In the genomic region with DNA sequence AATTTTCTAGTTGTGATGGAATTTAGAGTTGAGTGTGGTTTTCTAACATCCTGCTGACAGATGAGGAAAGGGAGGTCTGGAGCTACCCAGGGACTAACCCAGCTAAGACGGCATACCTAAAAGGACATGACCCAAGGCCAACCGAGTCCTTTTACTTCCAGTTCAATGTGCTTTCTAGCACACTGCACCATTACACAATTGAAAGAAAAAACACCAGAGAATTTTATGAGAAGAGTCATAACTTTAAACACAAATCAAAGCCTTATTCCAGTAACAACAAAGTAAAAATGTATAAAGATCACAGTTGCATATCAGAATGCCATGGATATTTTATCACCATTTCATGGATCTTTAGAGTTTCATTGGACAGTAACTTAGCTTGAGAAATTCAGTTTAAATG, we compare ENCODE assay signal across 23 cellular contexts.
"Had no signal": no experiment of that assay in that cellular context is flagged by ENCODE, and none has a peak within 500 bp of the region (broad histone marks: within the 10 kb centered on the region; RNA-seq: fewer than 3 reads in every experiment).

No MANE protein-coding gene starts in this region.

- H3K36me3 Mint-ChIP-seq: activated CD4-positive, alpha-beta memory T cell treated with anti-CD3 and anti-CD28 coated beads for 36 hours; activated CD8-positive, alpha-beta memory T cell treated with anti-CD3 and anti-CD28 coated beads, Interleukin-2, amount 10 ng/mL, durations not matched to agents 7 days and 5 days; activated naive CD4-positive, alpha-beta T cell treated with anti-CD3 and anti-CD28 coated beads, Interleukin-2, amount 10 ng/mL, durations not matched to agents 7 days and 5 days had no signal

- H3K36me3 ChIP-seq: adrenal gland, esophagus squamous epithelium, gastrocnemius medialis, heart right ventricle, lower lobe of right lung, pancreas, suprapubic skin, upper lobe of left lung had no signal

- H3K4me1 Mint-ChIP-seq: activated CD4-positive, alpha-beta T cell treated with anti-CD3 and anti-CD28 coated beads for 36 hours; activated CD8-positive, alpha-beta memory T cell treated with anti-CD3 and anti-CD28 coated beads, Interleukin-2, amount 10 ng/mL, durations not matched to agents 7 days and 5 days; activated naive CD4-positive, alpha-beta T cell treated with anti-CD3 and anti-CD28 coated beads, Interleukin-2, amount 10 ng/mL, durations not matched to agents 7 days and 5 days; neural crest cell had no signal

- H3K4me3 ChIP-seq: adrenal gland, esophagus squamous epithelium, gastrocnemius medialis, heart right ventricle, lower lobe of right lung, pancreas, suprapubic skin, upper lobe of left lung had no signal

- H3K4me3 Mint-ChIP-seq: activated CD4-positive, alpha-beta memory T cell treated with anti-CD3 and anti-CD28 coated beads for 36 hours; activated CD4-positive, alpha-beta T cell treated with anti-CD3 and anti-CD28 coated beads for 36 hours; activated CD8-positive, alpha-beta memory T cell treated with anti-CD3 and anti-CD28 coated beads, Interleukin-2, amount 10 ng/mL, durations not matched to agents 7 days and 5 days; activated naive CD4-positive, alpha-beta T cell treated with anti-CD3 and anti-CD28 coated beads, Interleukin-2, amount 10 ng/mL, durations not matched to agents 7 days and 5 days; neural crest cell had no signal

- H3K27me3 ChIP-seq: adrenal gland, esophagus squamous epithelium, gastrocnemius medialis, heart right ventricle, pancreas, suprapubic skin, upper lobe of left lung had no signal

- DNase-seq: activated CD4-positive, alpha-beta memory T cell treated with anti-CD3 and anti-CD28 coated beads for 36 hours; activated CD4-positive, alpha-beta T cell treated with anti-CD3 and anti-CD28 coated beads for 36 hours; activated CD8-positive, alpha-beta memory T cell treated with anti-CD3 and anti-CD28 coated beads, Interleukin-2, amount 10 ng/mL, durations not matched to agents 7 days and 5 days; activated naive CD4-positive, alpha-beta T cell treated with anti-CD3 and anti-CD28 coated beads, Interleukin-2, amount 10 ng/mL, durations not matched to agents 7 days and 5 days; activated T-cell treated with anti-CD3 and anti-CD28 coated beads, Interleukin-2, amount 50 U/mL, for 1 hour; adrenal gland; central memory CD4-positive, alpha-beta T cell; cortex of kidney; effector CD4-positive, alpha-beta T cell; esophagus squamous epithelium; gastrocnemius medialis; heart right ventricle; left cardiac atrium; lower lobe of right lung; pancreas; stimulated activated CD4-positive, alpha-beta T cell treated with anti-CD3 and anti-CD28 coated beads, Interleukin-2, amount 100 ng/mL, for 48 hours; stimulated activated naive CD4-positive, alpha-beta T cell treated with Interleukin-2 at 50 U/mL for 16 hours; T-helper 1 cell; upper lobe of left lung had no signal

- H3K27ac ChIP-seq: adrenal gland, esophagus squamous epithelium, gastrocnemius medialis, heart right ventricle, lower lobe of right lung, pancreas, suprapubic skin, upper lobe of left lung, VCaP had no signal

- H3K9me3 Mint-ChIP-seq: neural crest cell had no signal

- H3K27ac Mint-ChIP-seq: activated CD4-positive, alpha-beta memory T cell treated with anti-CD3 and anti-CD28 coated beads for 36 hours; activated CD4-positive, alpha-beta T cell treated with anti-CD3 and anti-CD28 coated beads for 36 hours; activated CD8-positive, alpha-beta memory T cell treated with anti-CD3 and anti-CD28 coated beads, Interleukin-2, amount 10 ng/mL, durations not matched to agents 7 days and 5 days; activated naive CD4-positive, alpha-beta T cell treated with anti-CD3 and anti-CD28 coated beads, Interleukin-2, amount 10 ng/mL, durations not matched to agents 7 days and 5 days; activated T-helper 2 cell treated with anti-CD3 and anti-CD28 coated beads, Interferon-gamma antibody, Interleukin-2, Interleukin-4, amounts not matched to agents 10 μg/mL and 5 μg/mL and 100 μg/mL, durations not matched to agents 14 hours and 24 hours and 36 hours had no signal

- H3K9me3 ChIP-seq: adrenal gland, esophagus squamous epithelium, gastrocnemius medialis, heart right ventricle, lower lobe of right lung, pancreas, suprapubic skin, upper lobe of left lung had no signal

- H3K4me1 ChIP-seq: adrenal gland, esophagus squamous epithelium, gastrocnemius medialis, heart right ventricle, lower lobe of right lung, suprapubic skin, upper lobe of left lung had no signal

- ATAC-seq: activated CD4-positive, alpha-beta T cell treated with anti-CD3 and anti-CD28 coated beads for 36 hours; activated CD8-positive, alpha-beta memory T cell treated with anti-CD3 and anti-CD28 coated beads, Interleukin-2, amount 10 ng/mL, durations not matched to agents 7 days and 5 days; gastrocnemius medialis; heart right ventricle; left cardiac atrium; lower lobe of right lung; pancreas had no signal

- H3K27me3 Mint-ChIP-seq: activated CD4-positive, alpha-beta memory T cell treated with anti-CD3 and anti-CD28 coated beads for 36 hours; activated CD4-positive, alpha-beta T cell treated with anti-CD3 and anti-CD28 coated beads for 36 hours; activated CD8-positive, alpha-beta memory T cell treated with anti-CD3 and anti-CD28 coated beads, Interleukin-2, amount 10 ng/mL, durations not matched to agents 7 days and 5 days; activated naive CD4-positive, alpha-beta T cell treated with anti-CD3 and anti-CD28 coated beads, Interleukin-2, amount 10 ng/mL, durations not matched to agents 7 days and 5 days had no signal
